Comparison of ENCODE assay signal across 1 cellular context in the genomic region with DNA sequence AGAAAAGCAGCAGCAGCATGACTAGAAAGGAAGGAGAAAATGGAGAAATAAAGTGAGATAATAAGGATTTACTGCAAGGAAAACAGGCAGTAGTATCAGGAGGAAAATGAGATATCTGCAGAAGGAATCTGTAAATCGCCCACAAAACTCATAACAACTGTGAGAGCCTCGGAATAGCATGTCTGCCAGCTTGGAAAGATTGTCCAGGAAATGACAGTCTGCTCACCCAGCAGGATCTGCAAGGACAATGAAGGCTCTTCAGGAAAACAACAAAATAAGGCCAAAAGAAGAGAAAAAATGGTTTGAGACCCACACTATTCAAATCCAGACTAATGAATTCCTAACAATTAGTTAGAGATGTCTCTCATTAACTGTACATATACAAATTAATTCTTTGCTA.
TF ChIP-seq lines count a peak whose summit lies in the region.

No MANE protein-coding gene starts in this region.

TF ChIP-seq in GM23338, 12 proteins besides CTCF, POLR2A, EP300 and RAD21 (continued from another document):
- TF ChIP-seq, protein P1, sequence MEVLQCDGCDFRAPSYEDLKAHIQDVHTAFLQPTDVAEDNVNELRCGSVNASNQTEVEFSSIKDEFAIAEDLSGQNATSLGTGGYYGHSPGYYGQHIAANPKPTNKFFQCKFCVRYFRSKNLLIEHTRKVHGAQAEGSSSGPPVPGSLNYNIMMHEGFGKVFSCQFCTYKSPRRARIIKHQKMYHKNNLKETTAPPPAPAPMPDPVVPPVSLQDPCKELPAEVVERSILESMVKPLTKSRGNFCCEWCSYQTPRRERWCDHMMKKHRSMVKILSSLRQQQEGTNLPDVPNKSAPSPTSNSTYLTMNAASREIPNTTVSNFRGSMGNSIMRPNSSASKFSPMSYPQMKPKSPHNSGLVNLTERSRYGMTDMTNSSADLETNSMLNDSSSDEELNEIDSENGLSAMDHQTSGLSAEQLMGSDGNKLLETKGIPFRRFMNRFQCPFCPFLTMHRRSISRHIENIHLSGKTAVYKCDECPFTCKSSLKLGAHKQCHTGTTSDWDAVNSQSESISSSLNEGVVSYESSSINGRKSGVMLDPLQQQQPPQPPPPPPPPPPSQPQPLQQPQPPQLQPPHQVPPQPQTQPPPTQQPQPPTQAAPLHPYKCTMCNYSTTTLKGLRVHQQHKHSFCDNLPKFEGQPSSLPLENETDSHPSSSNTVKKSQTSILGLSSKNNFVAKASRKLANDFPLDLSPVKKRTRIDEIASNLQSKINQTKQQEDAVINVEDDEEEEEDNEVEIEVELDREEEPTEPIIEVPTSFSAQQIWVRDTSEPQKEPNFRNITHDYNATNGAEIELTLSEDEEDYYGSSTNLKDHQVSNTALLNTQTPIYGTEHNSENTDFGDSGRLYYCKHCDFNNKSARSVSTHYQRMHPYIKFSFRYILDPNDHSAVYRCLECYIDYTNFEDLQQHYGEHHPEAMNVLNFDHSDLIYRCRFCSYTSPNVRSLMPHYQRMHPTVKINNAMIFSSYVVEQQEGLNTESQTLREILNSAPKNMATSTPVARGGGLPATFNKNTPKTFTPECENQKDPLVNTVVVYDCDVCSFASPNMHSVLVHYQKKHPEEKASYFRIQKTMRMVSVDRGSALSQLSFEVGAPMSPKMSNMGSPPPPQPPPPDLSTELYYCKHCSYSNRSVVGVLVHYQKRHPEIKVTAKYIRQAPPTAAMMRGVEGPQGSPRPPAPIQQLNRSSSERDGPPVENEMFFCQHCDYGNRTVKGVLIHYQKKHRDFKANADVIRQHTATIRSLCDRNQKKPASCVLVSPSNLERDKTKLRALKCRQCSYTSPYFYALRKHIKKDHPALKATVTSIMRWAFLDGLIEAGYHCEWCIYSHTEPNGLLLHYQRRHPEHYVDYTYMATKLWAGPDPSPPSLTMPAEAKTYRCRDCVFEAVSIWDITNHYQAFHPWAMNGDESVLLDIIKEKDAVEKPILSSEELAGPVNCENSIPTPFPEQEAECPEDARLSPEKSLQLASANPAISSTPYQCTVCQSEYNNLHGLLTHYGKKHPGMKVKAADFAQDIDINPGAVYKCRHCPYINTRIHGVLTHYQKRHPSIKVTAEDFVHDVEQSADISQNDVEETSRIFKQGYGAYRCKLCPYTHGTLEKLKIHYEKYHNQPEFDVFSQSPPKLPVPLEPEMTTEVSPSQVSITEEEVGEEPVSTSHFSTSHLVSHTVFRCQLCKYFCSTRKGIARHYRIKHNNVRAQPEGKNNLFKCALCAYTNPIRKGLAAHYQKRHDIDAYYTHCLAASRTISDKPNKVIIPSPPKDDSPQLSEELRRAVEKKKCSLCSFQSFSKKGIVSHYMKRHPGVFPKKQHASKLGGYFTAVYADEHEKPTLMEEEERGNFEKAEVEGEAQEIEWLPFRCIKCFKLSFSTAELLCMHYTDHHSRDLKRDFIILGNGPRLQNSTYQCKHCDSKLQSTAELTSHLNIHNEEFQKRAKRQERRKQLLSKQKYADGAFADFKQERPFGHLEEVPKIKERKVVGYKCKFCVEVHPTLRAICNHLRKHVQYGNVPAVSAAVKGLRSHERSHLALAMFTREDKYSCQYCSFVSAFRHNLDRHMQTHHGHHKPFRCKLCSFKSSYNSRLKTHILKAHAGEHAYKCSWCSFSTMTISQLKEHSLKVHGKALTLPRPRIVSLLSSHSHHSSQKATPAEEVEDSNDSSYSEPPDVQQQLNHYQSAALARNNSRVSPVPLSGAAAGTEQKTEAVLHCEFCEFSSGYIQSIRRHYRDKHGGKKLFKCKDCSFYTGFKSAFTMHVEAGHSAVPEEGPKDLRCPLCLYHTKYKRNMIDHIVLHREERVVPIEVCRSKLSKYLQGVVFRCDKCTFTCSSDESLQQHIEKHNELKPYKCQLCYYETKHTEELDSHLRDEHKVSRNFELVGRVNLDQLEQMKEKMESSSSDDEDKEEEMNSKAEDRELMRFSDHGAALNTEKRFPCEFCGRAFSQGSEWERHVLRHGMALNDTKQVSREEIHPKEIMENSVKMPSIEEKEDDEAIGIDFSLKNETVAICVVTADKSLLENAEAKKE (CRISPR knock-in tag; IDR thresholded peaks at IDR 0.05) = no peak
- no peak for TF ChIP-seq EZH2phosphoT487 (IDR thresholded peaks at IDR 0.05; ENCODE audit: unreplicated experiment)
- no peak for TF ChIP-seq EZH2 (IDR thresholded peaks at IDR 0.05; ENCODE audit: low read depth, unreplicated experiment)
- no peak for TF ChIP-seq STAT1 (IDR thresholded peaks at IDR 0.05; ENCODE audit: unreplicated experiment)
